In the genomic region with DNA sequence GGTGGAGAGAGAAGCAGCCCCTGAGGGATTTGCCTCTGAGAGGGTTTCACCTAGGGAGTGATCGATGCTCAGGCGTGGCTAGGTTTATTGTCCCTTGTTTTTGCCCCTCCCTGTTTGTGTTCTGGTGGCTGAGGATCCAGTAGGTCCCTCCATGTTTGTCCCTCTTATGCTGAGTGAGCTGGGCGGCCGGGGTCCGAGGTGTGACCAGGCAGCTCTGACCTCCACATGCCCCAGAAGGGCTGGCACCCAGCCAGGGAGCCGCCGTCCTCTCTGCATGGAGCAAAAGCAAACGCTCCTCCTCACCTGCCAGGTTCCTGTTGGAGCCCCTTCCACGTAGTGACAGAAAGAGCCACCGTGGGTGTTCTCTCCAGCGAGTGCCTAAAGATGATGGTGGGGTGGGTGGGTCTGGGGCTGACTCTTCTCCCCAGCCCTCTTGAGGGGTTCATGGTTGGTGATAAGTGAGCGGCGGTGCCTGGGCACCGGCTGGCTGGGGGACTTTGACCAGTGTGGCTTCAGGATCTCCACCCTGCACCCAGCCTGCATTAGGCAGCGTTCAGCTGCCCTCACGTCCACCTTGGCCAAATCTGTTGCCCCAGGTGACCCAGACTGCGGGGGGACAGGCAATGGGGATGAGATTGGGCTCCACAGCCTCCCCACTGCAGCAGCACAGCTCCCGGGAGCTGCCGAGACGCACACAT, we compare ENCODE assay signal across 11 cellular contexts. TPM values are rescaled to one million over a fixed set of nuclear protein-coding genes. Genes with fewer than 3 reads are reported as not detected.
DNase-seq lines count a peak whose midpoint lies in the region; ATAC-seq and TF ChIP-seq lines count a peak whose summit lies in the region.
"Had no signal": no experiment of that assay in that cellular context is flagged by ENCODE, and none has a peak within 500 bp of the region (broad histone marks: within the 10 kb centered on the region; RNA-seq: fewer than 3 reads in every experiment).

No MANE protein-coding gene starts in this region.

- TF ChIP-seq CTCF in BE2C (IDR thresholded peaks at IDR 0.05; ENCODE audit: low read depth, low read length) (no peak), nephron (IDR thresholded peaks at IDR 0.05; ENCODE audit: unreplicated experiment in 3 of 3) (no peak)

- no peak for ATAC-seq in stimulated activated naive B cell treated with anti-CD40 and anti-IgM and Interleukin-4, amounts not matched to agents 10 μg/mL and 1 μg/mL and 100 μg/mL, for 72 hours (replicated peaks)
- no peak for ATAC-seq in GM18511 (IDR thresholded peaks at IDR 0.05; ENCODE audit: unreplicated experiment)

- H3K36me3 Mint-ChIP-seq in nephron (ENCODE audit: low read depth), result peaks cover 3% of the 10 kb centered on the region
- peaks cover 31 to 49% of the 10 kb centered on the region in 2 donors for H3K36me3 Mint-ChIP-seq in stimulated activated naive B cell treated with anti-CD40 and anti-IgM and Interleukin-4, amounts not matched to agents 10 μg/mL and 1 μg/mL and 100 μg/mL, for 72 hours

- peak overlapping the region; percentile 49 for H3K4me3 ChIP-seq in BE2C (ENCODE audit: low read depth, low read length)
- peak overlapping the region in 1 of 2 donors; percentile 3 for H3K4me3 ChIP-seq in esophagus (ENCODE audit: low read depth in 1 of 2, low read length in 2 of 2)
- H3K4me3 ChIP-seq: hepatocyte had no signal

- H3K9me3 ChIP-seq in BE2C, result no peaks in the 10 kb centered on the region
- H3K9me3 ChIP-seq in esophagus (ENCODE audit: control insufficient read depth in 2 of 2, insufficient read depth in 1 of 2, low read depth in 1 of 2, low read length in 1 of 2), result no peaks in the 10 kb centered on the region

- peak; percentile 64 for DNase-seq in BE2C
- DNase-seq in NCI-H1092 treated with DMSO at 0.1 percent for 48 hours (lab: John Stamatoyannopoulos, UW), result peak; percentile 87
- no peak for DNase-seq in NCI-H524 (lab: John Stamatoyannopoulos, UW)
- no peak for DNase-seq in stimulated activated naive B cell treated with anti-CD40 and anti-IgM and Interleukin-4, amounts not matched to agents 10 μg/mL and 1 μg/mL and 100 μg/mL, for 72 hours
- no peak for DNase-seq in activated T-cell treated with anti-CD3 and anti-CD28 coated beads, Interleukin-2, amount 50 U/mL, for 48 hours
- DNase-seq: KBM-7, RPMI8226 had no signal

- no peaks in the 10 kb centered on the region for H3K9me3 Mint-ChIP-seq in nephron
- no peaks in the 10 kb centered on the region for H3K9me3 Mint-ChIP-seq in stimulated activated naive B cell treated with anti-CD40 and anti-IgM and Interleukin-4, amounts not matched to agents 10 μg/mL and 1 μg/mL and 100 μg/mL, for 72 hours

- 55 to 67% methylated on average over 20 of the region's 20 CpGs for WGBS in esophagus, 2 donors

- H3K27ac Mint-ChIP-seq in nephron, result peak overlapping the region in 2 of 3 experiments; percentile 13 to 61
- no peak overlapping the region for H3K27ac Mint-ChIP-seq in stimulated activated naive B cell treated with anti-CD40 and anti-IgM and Interleukin-4, amounts not matched to agents 10 μg/mL and 1 μg/mL and 100 μg/mL, for 72 hours

- H3K27me3 ChIP-seq in BE2C, result no peaks in the 10 kb centered on the region
- no peaks in the 10 kb centered on the region for H3K27me3 ChIP-seq in esophagus (ENCODE audit: control insufficient read depth in 1 of 2, insufficient read depth in 2 of 2, low read length in 2 of 2)
- H3K27me3 ChIP-seq: hepatocyte had no signal

- no peaks in the 10 kb centered on the region for H3K27me3 Mint-ChIP-seq in nephron (ENCODE audit: low read depth)
- no peaks in the 10 kb centered on the region for H3K27me3 Mint-ChIP-seq in stimulated activated naive B cell treated with anti-CD40 and anti-IgM and Interleukin-4, amounts not matched to agents 10 μg/mL and 1 μg/mL and 100 μg/mL, for 72 hours

- peaks cover 5% of the 10 kb centered on the region for H3K4me1 Mint-ChIP-seq in nephron
- H3K4me1 Mint-ChIP-seq in stimulated activated naive B cell treated with anti-CD40 and anti-IgM and Interleukin-4, amounts not matched to agents 10 μg/mL and 1 μg/mL and 100 μg/mL, for 72 hours, result peaks cover 11 to 12% of the 10 kb centered on the region in 2 donors

- H3K36me3 ChIP-seq in BE2C (peaks cover 19% of the 10 kb centered on the region), esophagus (ENCODE audit: control insufficient read depth in 2 of 2, insufficient read depth in 2 of 2, low read length in 1 of 2) (peaks cover 0 to 41% of the 10 kb centered on the region in 2 donors)

- H3K27ac ChIP-seq in esophagus (ENCODE audit: low read depth in 2 of 2, low read length in 1 of 2), result peak overlapping the region; percentile 45 to 52
- H3K27ac ChIP-seq: hepatocyte had no signal

- H3K4me3 Mint-ChIP-seq in nephron, result no peak overlapping the region
- no peak overlapping the region for H3K4me3 Mint-ChIP-seq in stimulated activated naive B cell treated with anti-CD40 and anti-IgM and Interleukin-4, amounts not matched to agents 10 μg/mL and 1 μg/mL and 100 μg/mL, for 72 hours

- H3K4me1 ChIP-seq in BE2C, result peaks cover 18% of the 10 kb centered on the region
- H3K4me1 ChIP-seq in esophagus (ENCODE audit: control insufficient read depth in 2 of 2, insufficient read depth in 2 of 2, low read length in 1 of 2), result peaks cover 2 to 5% of the 10 kb centered on the region in 2 donors

RNA-seq across cellular contexts. Expression of gene NUDT16L1, which starts 14.1 kb away (rescaled TPM):
- 141 TPM for polyA plus RNA-seq in BE2C (2012; ENCODE audit: insufficient read depth, insufficient read length, low read depth)
- 10 to 100 TPM; 18.5 to 29.3 TPM for polyA plus RNA-seq in esophagus

RNA-seq across cellular contexts. Expression of gene MGRN1, which starts 54.7 kb away (rescaled TPM):
- 93.3 TPM for polyA plus RNA-seq in BE2C (2012; ENCODE audit: insufficient read depth, insufficient read length, low read depth)
- 10 to 100 TPM; 10.9 to 15.1 TPM for polyA plus RNA-seq in esophagus

RNA-seq across cellular contexts. Expression of gene ANKS3, which starts 54.8 kb away (rescaled TPM):
- 26.6 TPM for polyA plus RNA-seq in BE2C (2012; ENCODE audit: insufficient read depth, insufficient read length, low read depth)
- polyA plus RNA-seq in esophagus, result 10 to 100 TPM in 1 of 2 donors, 1 to 10 TPM in 1; 9.3 to 26.8 TPM

RNA-seq across cellular contexts. Expression of gene DNAAF8, which starts 55.0 kb away (rescaled TPM):
- 0.57 TPM for polyA plus RNA-seq in BE2C (2012; ENCODE audit: insufficient read depth, insufficient read length, low read depth)
- under 1 TPM; 0.39 to 0.81 TPM for polyA plus RNA-seq in esophagus

Comparison
In these comparisons a context has a peak if more than half of its experiments do, and no peak if none do; other contexts are left out.
1. DNase-seq: peak in BE2C (single experiment) and NCI-H1092 treated with DMSO at 0.1 percent for 48 hours (single experiment); none in NCI-H524 (0 of 2), stimulated activated naive B cell treated with anti-CD40 and anti-IgM and Interleukin-4, amounts not matched to agents 10 μg/mL and 1 μg/mL and 100 μg/mL, for 72 hours (single experiment) and activated T-cell treated with anti-CD3 and anti-CD28 coated beads, Interleukin-2, amount 50 U/mL, for 48 hours (0 of 2).